9 cellular contexts compared by ENCODE assay signal in the genomic region with DNA sequence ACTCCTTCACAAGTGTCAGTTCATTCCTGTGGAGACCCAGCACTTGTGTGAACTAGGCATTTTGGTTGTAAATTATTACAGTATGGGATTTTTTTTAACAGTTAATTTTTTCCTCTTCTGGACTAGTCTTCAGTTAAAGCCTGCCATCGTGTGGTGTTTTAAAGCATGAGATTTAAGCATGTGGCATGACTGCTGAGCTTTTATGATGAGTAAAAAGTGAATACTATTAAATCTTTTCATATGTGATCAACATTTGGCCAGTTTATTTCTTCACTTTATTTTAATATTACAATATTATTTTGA. TPM values are rescaled to one million over a fixed set of nuclear protein-coding genes. Genes with fewer than 3 reads are reported as not detected.
DNase-seq lines count a peak whose midpoint lies in the region; TF ChIP-seq lines count a peak whose summit lies in the region.
"Had no signal": no experiment of that assay in that cellular context is flagged by ENCODE, and none has a peak within 500 bp of the region (broad histone marks: within the 10 kb centered on the region; RNA-seq: fewer than 3 reads in every experiment).

No MANE protein-coding gene starts in this region.

- in situ Hi-C loops in GM13977 (cut with MboI; ENCODE audit: low pct_unique_long_range_greater_than_20kb, low sequenced_read_pairs, unreplicated experiment), result no loop called here

- no peak for TF ChIP-seq POLR2A in NB4 (IDR thresholded peaks at IDR 0.05; ENCODE audit: extremely low read depth, insufficient read length)

- DNase-seq in AG04450 (ENCODE audit: low read depth, low spot score) (no peak), GM13977 (ENCODE audit: low spot score) (no peak), NB4 (ENCODE audit: low read depth) (peak; percentile 36), epithelial cell of proximal tubule (ENCODE audit: low read depth) (no peak), epidermal melanocyte (ENCODE audit: insufficient read length, low spot score) (no peak), ecto neural progenitor cell (ENCODE audit: low spot score) (no peak), cortex of kidney (lab: John Stamatoyannopoulos, UW) (no peak), KG1 (lab: John Stamatoyannopoulos, UW) (no peak)

- H3K9me3 ChIP-seq in AG04450 (ENCODE audit: control insufficient read depth, insufficient read depth, low read length), result no peaks in the 10 kb centered on the region

- POLR2A ChIA-PET in AG04450 (lab: Yijun Ruan, JAX), result no interaction called here

- no peaks in the 10 kb centered on the region for H3K27me3 ChIP-seq in AG04450 (ENCODE audit: control insufficient read depth, insufficient read depth, low read length)

- TF ChIP-seq CTCF in AG04450 (IDR thresholded peaks at IDR 0.05; ENCODE audit: low read depth, low read length) (peak; percentile 59), GM13977 (IDR thresholded peaks at IDR 0.05; ENCODE audit: extremely low read depth, insufficient read depth, missing control alignments) (peak; percentile 54), NB4 (IDR thresholded peaks at IDR 0.05; ENCODE audit: low read depth, low read length) (no peak), epithelial cell of proximal tubule (conservative IDR thresholded peaks at IDR 0.05; ENCODE audit: low read depth, low read length) (peak; percentile 59)

- no peak overlapping the region for H3K27ac ChIP-seq in AG04450 (ENCODE audit: low read depth, low read length)
- H3K27ac ChIP-seq: HL-60 had no signal

- H3K4me3 ChIP-seq in AG04450 (ENCODE audit: low read depth, low read length) (no peak overlapping the region), NB4 (ENCODE audit: low read depth, low read length) (no peak overlapping the region), epithelial cell of proximal tubule (ENCODE audit: low read depth, low read length) (no peak overlapping the region)

- CTCF ChIA-PET in AG04450 (lab: Charles Lee), result interaction anchor here (0.6 to 8.5 kb wide), 29 partner anchors 9 to 690 kb away, joined by 3 to 159 read pairs (median 5); partner anchors contain the start of genes ALDH7A1, LMNB1 and PHAX

RNA-seq across cellular contexts. Expression of gene LMNB1, which starts 25.0 kb away (rescaled TPM):
- polyA plus RNA-seq in AG04450 (2011; rRNA removed), result 11.9 and 17.2 TPM in 2 replicates
- polyA minus RNA-seq in AG04450 (2011; rRNA and poly(A)+ RNA removed), result 10.1 and 15.3 TPM in 2 replicates
- 112 and 163 TPM in 2 replicates for total RNA-seq in epithelial cell of proximal tubule
